ENCODE assay signal across 32 cellular contexts in genomic region chr5:30384171-30384570, GRCh38.
"Had no signal": no experiment of that assay in that cellular context is flagged by ENCODE, and none has a peak within 500 bp of the region (broad histone marks: within the 10 kb centered on the region; RNA-seq: fewer than 3 reads in every experiment).

No MANE protein-coding gene starts in this region.

- H2AFZ ChIP-seq: parathyroid adenoma had no signal

- FAIRE-seq: urothelium cell line had no signal

- H3K79me2 ChIP-seq: parathyroid adenoma had no signal

- H3K4me3 ChIP-seq: ovary, psoas muscle, skin epidermis, smooth muscle cell, spleen, suprapubic skin, testis, tibial artery, transverse colon, upper lobe of left lung, vagina had no signal

- H3K9ac ChIP-seq: parathyroid adenoma had no signal

- H3K27me3 ChIP-seq: ovary, spleen, suprapubic skin, testis, tibial artery, transverse colon, upper lobe of left lung, vagina had no signal

- H3K27ac Mint-ChIP-seq: naive thymus-derived CD4-positive, alpha-beta T cell; natural killer cell; nephron; progenitor cell of endocrine pancreas; stimulated activated memory B cell treated with anti-CD40 and anti-IgM and Interleukin-4, amounts not matched to agents 10 μg/mL and 1 μg/mL and 100 μg/mL, for 72 hours; stimulated activated naive CD8-positive, alpha-beta T cell treated with anti-CD3 and anti-CD28 coated beads, Interleukin-15, amount 100 ng/mL, for 72 hours had no signal

- H3K27me3 Mint-ChIP-seq: naive thymus-derived CD4-positive, alpha-beta T cell; progenitor cell of endocrine pancreas; stimulated activated memory B cell treated with anti-CD40 and anti-IgM and Interleukin-4, amounts not matched to agents 10 μg/mL and 1 μg/mL and 100 μg/mL, for 72 hours; stimulated activated naive CD8-positive, alpha-beta T cell treated with anti-CD3 and anti-CD28 coated beads, Interleukin-15, amount 100 ng/mL, for 72 hours had no signal

- H3K4me3 Mint-ChIP-seq: naive thymus-derived CD4-positive, alpha-beta T cell; natural killer cell; nephron; neural crest cell; stimulated activated memory B cell treated with anti-CD40 and anti-IgM and Interleukin-4, amounts not matched to agents 10 μg/mL and 1 μg/mL and 100 μg/mL, for 72 hours; stimulated activated naive CD8-positive, alpha-beta T cell treated with anti-CD3 and anti-CD28 coated beads, Interleukin-15, amount 100 ng/mL, for 72 hours had no signal

- ATAC-seq: naive thymus-derived CD4-positive, alpha-beta T cell; natural killer cell; psoas muscle; right cardiac atrium; sciatic nerve; stimulated activated memory B cell treated with anti-CD40 and anti-IgM and Interleukin-4, amounts not matched to agents 10 μg/mL and 1 μg/mL and 100 μg/mL, for 72 hours; stimulated activated naive CD8-positive, alpha-beta T cell treated with anti-CD3 and anti-CD28 coated beads, Interleukin-15, amount 100 ng/mL, for 72 hours; stimulated activated naive CD8-positive, alpha-beta T cell treated with anti-CD3 and anti-CD28 coated beads, Interleukin-15, Interleukin-2, amounts not matched to agents 100 U/mL and 50 U/mL, for 24 hours had no signal

- H3K36me3 Mint-ChIP-seq: naive thymus-derived CD4-positive, alpha-beta T cell; stimulated activated memory B cell treated with anti-CD40 and anti-IgM and Interleukin-4, amounts not matched to agents 10 μg/mL and 1 μg/mL and 100 μg/mL, for 72 hours had no signal

- H3K36me3 ChIP-seq: ovary, spleen, suprapubic skin, tibial artery, transverse colon, upper lobe of left lung, vagina had no signal

- DNase-seq: naive thymus-derived CD4-positive, alpha-beta T cell; natural killer cell; occipital lobe; ovary; posterior cingulate gyrus; psoas muscle; right cardiac atrium; spleen; stimulated activated CD4-positive, alpha-beta T cell treated with anti-CD3 and anti-CD28 coated beads, Interleukin-12 subunit alpha, Interleukin-12 subunit beta, amount 100 ng/mL, for 4 hours; stimulated activated CD4-positive, alpha-beta T cell treated with anti-CD3 and anti-CD28 coated beads, Interleukin-1b, Interleukin-23, amount 100 ng/mL, for 48 hours; stimulated activated CD4-positive, alpha-beta T cell treated with anti-CD3 and anti-CD28 coated beads, Interleukin-4, amount 100 ng/mL, for 1 hour; stimulated activated CD4-positive, alpha-beta T cell treated with anti-CD3 and anti-CD28 coated beads, Interleukin-4, amount 100 ng/mL, for 4 hours; stimulated activated CD8-positive, alpha-beta memory T cell treated with anti-CD3 and anti-CD28 coated beads, Interleukin-4, amount 100 ng/mL, for 48 hours; stimulated activated naive CD4-positive, alpha-beta T cell; stimulated activated naive CD8-positive, alpha-beta T cell treated with anti-CD3 and anti-CD28 coated beads, Interleukin-15, amount 100 ng/mL, for 72 hours; stimulated activated naive CD8-positive, alpha-beta T cell treated with anti-CD3 and anti-CD28 coated beads, Interleukin-15, Interleukin-2, amounts not matched to agents 100 U/mL and 50 U/mL, for 24 hours; substantia nigra; testis; tibial artery; transverse colon; upper lobe of left lung had no signal

- H3K4me1 Mint-ChIP-seq: naive thymus-derived CD4-positive, alpha-beta T cell; natural killer cell; nephron; stimulated activated memory B cell treated with anti-CD40 and anti-IgM and Interleukin-4, amounts not matched to agents 10 μg/mL and 1 μg/mL and 100 μg/mL, for 72 hours; stimulated activated naive CD8-positive, alpha-beta T cell treated with anti-CD3 and anti-CD28 coated beads, Interleukin-15, amount 100 ng/mL, for 72 hours had no signal

- H3K9me3 ChIP-seq: ovary, psoas muscle, suprapubic skin, testis, tibial artery, upper lobe of left lung, vagina had no signal

- H3K9me3 Mint-ChIP-seq: nephron had no signal

- H3K4me2 ChIP-seq: smooth muscle cell had no signal

- H3K4me1 ChIP-seq: parathyroid adenoma, psoas muscle, spleen, suprapubic skin, testis, tibial artery, transverse colon, upper lobe of left lung, vagina had no signal

- H3K27ac ChIP-seq: ovary, parathyroid adenoma, psoas muscle, skin epidermis, spleen, suprapubic skin, testis, tibial artery, transverse colon, upper lobe of left lung, vagina had no signal
